3 cellular contexts compared by ENCODE assay signal in genomic region chr10:80462277-80462985, GRCh38.
TF ChIP-seq lines count a peak whose summit lies in the region.

No MANE protein-coding gene starts in this region.

TF ChIP-seq in SK-N-SH, 30 proteins besides CTCF, POLR2A, EP300 and RAD21:
- TF ChIP-seq FOXJ3 (CRISPR knock-in tag; IDR thresholded peaks at IDR 0.05) (no peak), MAX (IDR thresholded peaks at IDR 0.05; ENCODE audit: low read depth) (no peak), GATA2 (CRISPR knock-in tag; IDR thresholded peaks at IDR 0.05) (no peak)

TF ChIP-seq in SK-N-SH treated with all-trans-retinoic acid at 6 μM for 48 hours, 23 proteins besides CTCF, POLR2A, EP300 and RAD21:
- TF ChIP-seq ARNTL (CRISPR knock-in tag; IDR thresholded peaks at IDR 0.05; ENCODE audit: borderline replicate concordance, low read depth) (no peak), ZNF565 (CRISPR knock-in tag; conservative IDR thresholded peaks at IDR 0.05; ENCODE audit: low read depth) (no peak), ZFP3 (CRISPR knock-in tag; IDR thresholded peaks at IDR 0.05) (no peak), CSRNP3 (CRISPR knock-in tag; IDR thresholded peaks at IDR 0.05) (no peak), OSR1 (CRISPR knock-in tag; IDR thresholded peaks at IDR 0.05) (no peak), ZC3H10 (CRISPR knock-in tag; IDR thresholded peaks at IDR 0.05) (no peak), ESRRG (CRISPR knock-in tag; IDR thresholded peaks at IDR 0.05) (no peak), GLIS3 (CRISPR knock-in tag; IDR thresholded peaks at IDR 0.05) (no peak), BACH2 (CRISPR knock-in tag; IDR thresholded peaks at IDR 0.05; ENCODE audit: borderline replicate concordance) (no peak), ZFP30 (CRISPR knock-in tag; IDR thresholded peaks at IDR 0.05) (no peak), TCF4 (CRISPR knock-in tag; IDR thresholded peaks at IDR 0.05; ENCODE audit: borderline replicate concordance) (no peak), POU6F1 (CRISPR knock-in tag; IDR thresholded peaks at IDR 0.05; ENCODE audit: borderline replicate concordance, low read depth) (no peak), PPARA (CRISPR knock-in tag; IDR thresholded peaks at IDR 0.05; ENCODE audit: borderline replicate concordance) (no peak), SNAI2 (CRISPR knock-in tag; IDR thresholded peaks at IDR 0.05) (no peak), CSDC2 (CRISPR knock-in tag; IDR thresholded peaks at IDR 0.05) (no peak), TSHZ2 (CRISPR knock-in tag; IDR thresholded peaks at IDR 0.05) (no peak), ISL1 (CRISPR knock-in tag; IDR thresholded peaks at IDR 0.05) (no peak), CREB5 (CRISPR knock-in tag; IDR thresholded peaks at IDR 0.05; ENCODE audit: low read depth) (no peak), ZNF8 (CRISPR knock-in tag; IDR thresholded peaks at IDR 0.05) (no peak), TOX (CRISPR knock-in tag; IDR thresholded peaks at IDR 0.05; ENCODE audit: borderline replicate concordance) (no peak)

TF ChIP-seq in HepG2, 621 proteins besides CTCF, POLR2A, EP300 and RAD21:
- TF ChIP-seq HNRNPK (IDR thresholded peaks at IDR 0.05; ENCODE audit: low read depth, low read length, poor library complexity, severe bottlenecking): peak; percentile 62
- TF ChIP-seq MIXL1 (CRISPR knock-in tag; IDR thresholded peaks at IDR 0.05): no peak
TF ChIP-seq in HepG2: peak in this region for 1.
